In the genomic region with DNA sequence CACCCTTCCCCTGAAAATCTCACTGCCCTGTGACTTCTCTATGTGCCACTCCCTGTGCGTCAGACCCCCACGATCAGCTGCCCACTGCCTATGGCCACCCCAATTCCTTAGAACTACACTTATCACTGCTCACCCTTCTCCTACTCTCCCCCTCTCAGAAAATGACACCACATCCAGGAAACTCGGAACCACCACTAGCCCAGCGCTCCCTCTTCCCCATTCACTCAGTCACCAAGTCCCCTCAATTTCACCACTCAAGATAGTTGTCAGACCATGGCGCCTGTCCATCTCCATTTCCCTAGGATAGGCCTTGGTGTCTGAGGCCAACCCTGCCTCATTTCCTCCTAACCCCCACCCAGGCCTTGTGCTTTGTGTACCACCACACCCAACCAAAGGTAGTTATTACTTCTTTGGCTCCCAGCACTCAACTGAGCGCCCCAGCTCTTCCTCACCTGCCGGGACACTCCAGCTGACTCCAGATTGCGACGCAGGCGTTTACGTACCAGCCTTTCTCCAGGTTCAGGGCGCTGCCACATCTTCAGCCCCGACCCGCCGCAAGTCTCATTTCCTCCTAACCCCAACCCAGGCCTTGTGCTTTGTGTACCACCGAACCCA, we compare ENCODE assay signal across 8 cellular contexts. TPM values are rescaled to one million over a fixed set of nuclear protein-coding genes. Genes with fewer than 3 reads are reported as not detected.
DNase-seq lines count a peak whose midpoint lies in the region; ATAC-seq and TF ChIP-seq lines count a peak whose summit lies in the region.
"Not testable (repeated sequence)": the region's sequence is repeated elsewhere in the genome, so short reads cannot be mapped to it uniquely, and the experiment has no call there.

No MANE protein-coding gene starts in this region.

- H3K4me3 ChIP-seq in Caco-2 (ENCODE audit: low read depth, low read length) = peak overlapping the region; percentile 68
- H3K4me3 ChIP-seq in heart left ventricle = peak overlapping the region; percentile 68 to 96 (median 86)
- peak overlapping the region; percentile 90 for H3K4me3 ChIP-seq in naive thymus-derived CD4-positive, alpha-beta T cell (ENCODE audit: low read length)
- H3K4me3 ChIP-seq in suprapubic skin = peak overlapping the region; percentile 88

- peak overlapping the region; percentile 63 to 94 (median 92) for H3K27ac ChIP-seq in heart left ventricle
- H3K27ac ChIP-seq in naive thymus-derived CD4-positive, alpha-beta T cell (ENCODE audit: low read depth, low read length) = peak overlapping the region; percentile 69
- peak overlapping the region; percentile 90 for H3K27ac ChIP-seq in suprapubic skin

- not testable (repeated sequence) for H3K4me1 Mint-ChIP-seq in Caco-2 (ENCODE audit: low read depth, unreplicated experiment)
- peaks cover 29% of the 10 kb centered on the region for H3K4me1 Mint-ChIP-seq in T-helper 17 cell
- H3K4me1 Mint-ChIP-seq in MCF 10A (ENCODE audit: insufficient read depth, unreplicated experiment) = peaks cover 14% of the 10 kb centered on the region
- peaks cover 23 to 44% (median 36%) of the 10 kb centered on the region in 7 donors for H3K4me1 Mint-ChIP-seq in naive thymus-derived CD4-positive, alpha-beta T cell

- BruUV-seq in Caco-2 (replicated peaks; lab: Mats Ljungman, UMichigan) (TSS peak; percentile 23), MCF 10A (replicated peaks; lab: Mats Ljungman, UMichigan) (TSS peak; percentile 30)

- not testable (repeated sequence) for H3K4me1 ChIP-seq in Caco-2; naive thymus-derived CD4-positive, alpha-beta T cell (ENCODE audit: control insufficient read depth in 2 of 2, insufficient read depth in 2 of 2, low read length in 2 of 2)
- H3K4me1 ChIP-seq in heart left ventricle (peaks cover 0 to 53% (median 28%) of the 10 kb centered on the region in 12 donors), suprapubic skin (peaks cover 40% of the 10 kb centered on the region)

- 7 to 13% (median 8%) methylated on average over 16 of the region's 16 CpGs for WGBS in heart left ventricle, 4 donors
- WGBS in suprapubic skin = 19% methylated on average over 16 of the region's 16 CpGs

- peak; percentile 9 for ATAC-seq in GM21717 (IDR thresholded peaks at IDR 0.05; ENCODE audit: unreplicated experiment)
- ATAC-seq in T-helper 17 cell; naive thymus-derived CD4-positive, alpha-beta T cell: not testable (repeated sequence)
- peak; percentile 1 to 8 (median 4) for ATAC-seq in heart left ventricle

- peak overlapping the region; percentile 75 for H3K4me3 Mint-ChIP-seq in Caco-2 (ENCODE audit: unreplicated experiment)
- H3K4me3 Mint-ChIP-seq in T-helper 17 cell = peak overlapping the region; percentile 94
- peak overlapping the region; percentile 88 for H3K4me3 Mint-ChIP-seq in MCF 10A (ENCODE audit: unreplicated experiment)
- peak overlapping the region; percentile 93 to 98 (median 96) for H3K4me3 Mint-ChIP-seq in naive thymus-derived CD4-positive, alpha-beta T cell

- CTCF ChIA-PET in Caco-2 (lab: Charles Lee) = interaction anchor here (0.6 kb wide), 1 partner anchor 456 kb away, joined by 6 read pairs; no protein-coding TSS in a partner anchor
- CTCF ChIA-PET in MCF 10A (lab: Yijun Ruan, JAX) = interaction anchor here (0.6 to 1.2 kb wide), 5 partner anchors 19 to 348 kb away, joined by 3 read pairs; no protein-coding TSS in a partner anchor
- CTCF ChIA-PET in naive thymus-derived CD4-positive, alpha-beta T cell (lab: Charles Lee) = interaction anchor here (0.6 kb wide), 1 partner anchor 629 kb away, joined by 7 read pairs; no protein-coding TSS in a partner anchor

- peak in 1 of 2 experiments; percentile 3 for DNase-seq in Caco-2
- DNase-seq in HT-29 (ENCODE audit: low spot score) = peak; percentile 20
- not testable (repeated sequence) for DNase-seq in T-helper 17 cell; MCF 10A (ENCODE audit: unreplicated experiment); naive thymus-derived CD4-positive, alpha-beta T cell; suprapubic skin (ENCODE audit: low spot score in 2 of 2)
- peak in 1 of 5 donors; percentile 35 for DNase-seq in heart left ventricle

- H3K27me3 Mint-ChIP-seq in Caco-2 (ENCODE audit: insufficient read depth, unreplicated experiment); T-helper 17 cell; MCF 10A (ENCODE audit: insufficient read depth, unreplicated experiment); naive thymus-derived CD4-positive, alpha-beta T cell: not testable (repeated sequence)

- not testable (repeated sequence) for TF ChIP-seq CTCF in Caco-2 (IDR thresholded peaks at IDR 0.05; ENCODE audit: insufficient read depth in 1 of 2, low read depth in 1 of 2, low read length in 1 of 2, severe bottlenecking in 1 of 2, unreplicated experiment in 1 of 2); MCF 10A (IDR thresholded peaks at IDR 0.05; ENCODE audit: unreplicated experiment); heart left ventricle (IDR thresholded peaks at IDR 0.05); suprapubic skin (IDR thresholded peaks at IDR 0.05)

- H3K9me3 Mint-ChIP-seq in Caco-2 (ENCODE audit: unreplicated experiment); MCF 10A (ENCODE audit: unreplicated experiment); naive thymus-derived CD4-positive, alpha-beta T cell: not testable (repeated sequence)

- TF ChIP-seq POLR2A in heart left ventricle (IDR thresholded peaks at IDR 0.05) = peak in 1 of 2 donors; percentile 54
- peak in 1 of 2 donors; percentile 22 for TF ChIP-seq POLR2A in suprapubic skin (IDR thresholded peaks at IDR 0.05)

- not testable (repeated sequence) for H3K27me3 ChIP-seq in Caco-2 (replicated peaks; ENCODE audit: control insufficient read depth, insufficient read depth, low read length); heart left ventricle; naive thymus-derived CD4-positive, alpha-beta T cell (ENCODE audit: control insufficient read depth in 2 of 2, insufficient read depth in 2 of 2, low read length in 2 of 2); suprapubic skin

- intact Hi-C loops in Caco-2 (cut with micrococcal nuclease; ENCODE audit: unreplicated experiment) (loop anchor here (1.0 to 5.0 kb wide), 2 partner anchors 20 to 116 kb away; no protein-coding TSS in a partner anchor), MCF 10A (cut with micrococcal nuclease) (loop anchor here (2.0 to 10.0 kb wide), 3 partner anchors 121 to 344 kb away; partner anchors contain the start of gene MRPL3), heart left ventricle (cut with DNase I) (loop anchor here in 5 of 10 donors (1.0 to 10.0 kb wide), 8 partner anchors 32 to 356 kb away; partner anchors contain the start of genes MRPL3 (in 5 of the 5), ASTE1 (in 2 of the 5) and NEK11 (in 2 of the 5))
- intact Hi-C loops in naive thymus-derived CD4-positive, alpha-beta T cell (cut with micrococcal nuclease) = loop anchor here (1.0 to 10.0 kb wide), 12 partner anchors 81 to 1342 kb away; partner anchors contain the start of genes ASTE1 (in 2 of the 2), DNAJC13 (in 2 of the 2), NEK11 (in 2 of the 2) and PIK3R4 (in 2 of the 2)

- H3K27ac Mint-ChIP-seq in Caco-2 (ENCODE audit: unreplicated experiment) (peak overlapping the region; percentile 76), T-helper 17 cell (peak overlapping the region; percentile 97), MCF 10A (ENCODE audit: low read depth, unreplicated experiment) (peak overlapping the region; percentile 87)
- H3K27ac Mint-ChIP-seq in naive thymus-derived CD4-positive, alpha-beta T cell = peak overlapping the region; percentile 90 to 98 (median 95)

- not testable (repeated sequence) for TF ChIP-seq EP300 in suprapubic skin (IDR thresholded peaks at IDR 0.05)

- POLR2A ChIA-PET in Caco-2 (lab: Charles Lee) (interaction anchor here (0.5 to 2.1 kb wide), 8 partner anchors 10 to 354 kb away, joined by 3 to 10 read pairs (median 4); partner anchors contain the start of genes ASTE1 and NEK11), MCF 10A (lab: Yijun Ruan, JAX) (interaction anchor here (0.6 to 2.1 kb wide), 16 partner anchors 13 to 354 kb away, joined by 3 to 17 read pairs (median 4); partner anchors contain the start of genes ASTE1 and NEK11)
- POLR2A ChIA-PET in naive thymus-derived CD4-positive, alpha-beta T cell (lab: Charles Lee) = interaction anchor here (1.6 kb wide), 1 partner anchor 354 kb away, joined by 6 read pairs; the partner anchor contains the start of genes ASTE1 and NEK11

- not testable (repeated sequence) for H3K36me3 Mint-ChIP-seq in Caco-2 (ENCODE audit: insufficient read depth, unreplicated experiment); MCF 10A (ENCODE audit: insufficient read depth, unreplicated experiment)
- peaks cover 14% of the 10 kb centered on the region for H3K36me3 Mint-ChIP-seq in T-helper 17 cell (ENCODE audit: low read depth)
- peaks cover 2 to 26% (median 14%) of the 10 kb centered on the region in 5 donors for H3K36me3 Mint-ChIP-seq in naive thymus-derived CD4-positive, alpha-beta T cell

- H3K9me3 ChIP-seq in Caco-2; T-helper 17 cell (ENCODE audit: control insufficient read depth, low read length, poor library complexity, severe bottlenecking); heart left ventricle; naive thymus-derived CD4-positive, alpha-beta T cell (ENCODE audit: control insufficient read depth in 2 of 3, low read length in 3 of 3); suprapubic skin: not testable (repeated sequence)

- H3K36me3 ChIP-seq in Caco-2 (ENCODE audit: control insufficient read depth, insufficient read depth, low read length); naive thymus-derived CD4-positive, alpha-beta T cell (ENCODE audit: control insufficient read depth in 2 of 3, insufficient read depth in 3 of 3, low read length in 3 of 3): not testable (repeated sequence)
- peaks cover 0 to 29% (median 21%) of the 10 kb centered on the region in 9 donors for H3K36me3 ChIP-seq in heart left ventricle
- peaks cover 16% of the 10 kb centered on the region for H3K36me3 ChIP-seq in suprapubic skin

RNA-seq across cellular contexts. Expression of gene NUDT16, which starts 0.6 kb away (rescaled TPM):
- total RNA-seq in Caco-2 (2022) (16.6 TPM in 2 replicates), T-helper 17 cell (1 to 10 TPM; 6.1 to 6.7 TPM), MCF 10A (2022) (12.0 and 13.0 TPM in 2 replicates), heart left ventricle (10 to 100 TPM; 27.6 to 49.6 (median 33.9) TPM), suprapubic skin (10 to 100 TPM in 3 of 4 donors, 1 to 10 TPM in 1; 7.6 to 14.5 (median 11.6) TPM)
- total RNA-seq in HT-29 (2014; rRNA removed; shearing (Covaris generic)) = 17.6 and 19.3 TPM in 2 replicates
- polyA plus RNA-seq in heart left ventricle = 10 to 100 TPM; 32.9 to 68.2 TPM
- 10 to 100 TPM in 3 of 5 experiments, 1 to 10 TPM in 2; 7.1 to 14.5 (median 12.9) TPM for total RNA-seq in naive thymus-derived CD4-positive, alpha-beta T cell
- polyA plus RNA-seq in naive thymus-derived CD4-positive, alpha-beta T cell = 1 to 10 TPM; 3.2 to 4.1 TPM
